ENCODE assay signal across 1 cellular context in genomic region chr2:37201766-37202165, GRCh38.
TF ChIP-seq lines count a peak whose summit lies in the region.

No MANE protein-coding gene starts in this region.

TF ChIP-seq in GM12878, 131 proteins besides CTCF, POLR2A, EP300 and RAD21:
- TF ChIP-seq RUNX3 (IDR thresholded peaks at IDR 0.05; ENCODE audit: low read length) (peak; percentile 55), MTA3 (IDR thresholded peaks at IDR 0.05; ENCODE audit: borderline replicate concordance, low read length) (no peak)
